Comparison of ENCODE assay signal across 8 cellular contexts in genomic region chr5:179817071-179817840, GRCh38. TPM values are rescaled to one million over a fixed set of nuclear protein-coding genes. Genes with fewer than 3 reads are reported as not detected.
DNase-seq lines count a peak whose midpoint lies in the region; ATAC-seq and TF ChIP-seq lines count a peak whose summit lies in the region.

No MANE protein-coding gene starts in this region.

- 40% methylated on average over 20 of the region's 51 CpGs for WGBS in hepatocyte (ENCODE audit: low lambda C conversion rate, missing lambda C conversion rate)
- 13 to 15% methylated on average over 51 of the region's 51 CpGs for WGBS in sigmoid colon, 2 donors

- H3K27me3 Mint-ChIP-seq in activated naive CD8-positive, alpha-beta T cell, result no peaks in the 10 kb centered on the region

- TF ChIP-seq POLR2A in sigmoid colon (IDR thresholded peaks at IDR 0.05), result no peak

- peak overlapping the region; percentile 72 for H2AFZ ChIP-seq in hepatocyte

- no peak overlapping the region for H3K27ac Mint-ChIP-seq in activated naive CD8-positive, alpha-beta T cell

- intact Hi-C loops in sigmoid colon (cut with DNase I), result no loop called here

- no peaks in the 10 kb centered on the region for H3K9me2 ChIP-seq in hepatocyte (replicated peaks; ENCODE audit: insufficient read depth)

- H3K4me1 ChIP-seq in hepatocyte (ENCODE audit: insufficient read depth) (peaks cover 34% of the 10 kb centered on the region), sigmoid colon (peaks cover 0 to 47% (median 44%) of the 10 kb centered on the region in 4 donors)

- no peaks in the 10 kb centered on the region for H3K9me3 Mint-ChIP-seq in activated naive CD8-positive, alpha-beta T cell (ENCODE audit: low read depth)

- H3K4me1 Mint-ChIP-seq in activated naive CD8-positive, alpha-beta T cell (ENCODE audit: low read depth), result peaks cover 31% of the 10 kb centered on the region

- H3K4me3 ChIP-seq in GM08714 (ENCODE audit: low read length), result peak overlapping the region; percentile 40; the same call in 1 of the 2 replicates
- peak overlapping the region; percentile 42 for H3K4me3 ChIP-seq in hepatocyte
- peak overlapping the region; percentile 35 to 74 (median 58) for H3K4me3 ChIP-seq in sigmoid colon

- peak overlapping the region; percentile 73 for H3K4me3 Mint-ChIP-seq in activated naive CD8-positive, alpha-beta T cell

- peaks cover 11% of the 10 kb centered on the region for H4K20me1 ChIP-seq in hepatocyte (ENCODE audit: insufficient read depth, poor library complexity, severe bottlenecking)

- peak overlapping the region; percentile 99 for H3K27ac ChIP-seq in hepatocyte
- peak overlapping the region; percentile 97 to 100 (median 99) for H3K27ac ChIP-seq in sigmoid colon

- no peak for TF ChIP-seq EP300 in sigmoid colon (IDR thresholded peaks at IDR 0.05)

- peak overlapping the region; percentile 96 for H3K4me2 ChIP-seq in hepatocyte

- H3K36me3 ChIP-seq in hepatocyte (replicated peaks; ENCODE audit: insufficient read depth, low read depth) (no peaks in the 10 kb centered on the region), sigmoid colon (peaks cover 0 to 11% (median 0%) of the 10 kb centered on the region in 4 donors)

- ATAC-seq in GM21619 (IDR thresholded peaks at IDR 0.05; ENCODE audit: unreplicated experiment), result no peak
- no peak for ATAC-seq in GM19324 (IDR thresholded peaks at IDR 0.05; ENCODE audit: low FRiP score, unreplicated experiment)

- H3K9me3 ChIP-seq in hepatocyte (ENCODE audit: low read depth) (no peaks in the 10 kb centered on the region), sigmoid colon (no peaks in the 10 kb centered on the region)

- no peak for DNase-seq in hepatocyte (ENCODE audit: low spot score)
- no peak for DNase-seq in sigmoid colon
- no peak for DNase-seq in A172 (ENCODE audit: low spot score)
- no peak for DNase-seq in SW 1271 (lab: John Stamatoyannopoulos, UW)

- H3K79me2 ChIP-seq in hepatocyte, result peaks cover 23% of the 10 kb centered on the region

- H3K27me3 ChIP-seq in hepatocyte (no peaks in the 10 kb centered on the region), sigmoid colon (no peaks in the 10 kb centered on the region)

- TF ChIP-seq CTCF in hepatocyte (IDR thresholded peaks at IDR 0.05; ENCODE audit: poor library complexity), result peak; percentile 10
- peak in 1 of 4 experiments; percentile 12 for TF ChIP-seq CTCF in sigmoid colon (IDR thresholded peaks at IDR 0.05)

- peaks cover 5% of the 10 kb centered on the region for H3K36me3 Mint-ChIP-seq in activated naive CD8-positive, alpha-beta T cell

RNA-seq across cellular contexts. Expression of gene SQSTM1, which starts 3.4 kb away (rescaled TPM):
- total RNA-seq in hepatocyte (372 and 402 TPM in 2 replicates), sigmoid colon (100 to 1,000 TPM; 287 to 443 (median 386) TPM)
- polyA plus RNA-seq in hepatocyte (641 and 727 TPM in 2 replicates), sigmoid colon (100 to 1,000 TPM; 168 to 301 (median 203) TPM)
- total RNA-seq in A172 (2014; rRNA removed; shearing (Covaris generic)), result 2,241 and 2,527 TPM in 2 replicates

RNA-seq across cellular contexts. Expression of gene MGAT4B, which starts 10.6 kb away (rescaled TPM):
- total RNA-seq in hepatocyte (132 and 159 TPM in 2 replicates), sigmoid colon (10 to 100 TPM; 27.8 to 56.8 (median 31.5) TPM)
- polyA plus RNA-seq in hepatocyte (233 and 243 TPM in 2 replicates), sigmoid colon (100 to 1,000 TPM; 184 to 241 (median 232) TPM)
- 352 and 377 TPM in 2 replicates for total RNA-seq in A172 (2014; rRNA removed; shearing (Covaris generic))

RNA-seq across cellular contexts. Expression of gene LTC4S, which starts 23.5 kb away (rescaled TPM):
- 0.72 TPM in 1 of 2 replicates, not detected in the other for total RNA-seq in hepatocyte
- polyA plus RNA-seq in hepatocyte, result 3.7 and 6.5 TPM in 2 replicates
- total RNA-seq in sigmoid colon, result 1 to 10 TPM; 1.5 to 6.1 (median 5.4) TPM
- polyA plus RNA-seq in sigmoid colon, result 1 to 10 TPM in 2 of 3 donors, not detected in 1; 2.6 to 3.6 TPM
- 8.6 and 13.4 TPM in 2 replicates for total RNA-seq in A172 (2014; rRNA removed; shearing (Covaris generic))

RNA-seq across cellular contexts. Expression of gene MRNIP, which starts 41.4 kb away (rescaled TPM):
- total RNA-seq in hepatocyte (11.2 and 21.2 TPM in 2 replicates), sigmoid colon (10 to 100 TPM; 30.7 to 59.8 (median 34.5) TPM)
- polyA plus RNA-seq in hepatocyte (28.5 and 51.6 TPM in 2 replicates), sigmoid colon (10 to 100 TPM in 2 of 3 donors, 1 to 10 TPM in 1; 8.3 to 20.3 (median 11.4) TPM)
- total RNA-seq in A172 (2014; rRNA removed; shearing (Covaris generic)), result 11.9 and 15.9 TPM in 2 replicates
